In the genomic region with DNA sequence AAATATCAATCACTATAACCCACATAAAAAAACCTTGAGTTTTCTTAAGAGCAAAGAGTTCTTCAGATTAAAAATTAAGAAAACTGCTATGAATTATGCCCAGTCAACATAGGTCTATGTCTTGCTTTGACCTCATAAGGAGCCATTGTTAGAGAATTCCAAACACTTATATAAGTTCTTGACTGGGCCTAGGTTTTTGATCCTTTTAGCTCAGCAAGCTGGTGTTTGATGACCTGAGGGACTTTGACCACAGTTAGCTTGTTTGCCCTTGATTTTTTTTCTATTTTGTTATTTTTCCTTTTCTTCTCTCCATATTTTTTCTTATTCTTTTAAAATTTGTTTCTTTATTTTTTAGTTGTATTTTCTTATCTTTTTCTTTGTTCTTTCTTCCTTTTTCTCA, we compare ENCODE assay signal across 6 cellular contexts.
"Had no signal": no experiment of that assay in that cellular context is flagged by ENCODE, and none has a peak within 500 bp of the region (broad histone marks: within the 10 kb centered on the region; RNA-seq: fewer than 3 reads in every experiment).

No MANE protein-coding gene starts in this region.

- ATAC-seq: K562 had no signal

- H3K4me3 ChIP-seq: K562 had no signal

- FAIRE-seq: HTR-8/SVneo, K562 had no signal

- H3K27ac ChIP-seq: HL-60 had no signal

- DNase-seq: IMR-90, KBM-7, KG1 had no signal
